ENCODE assay signal across 13 cellular contexts in genomic region chr17:16517477-16517876, GRCh38. TPM values are rescaled to one million over a fixed set of nuclear protein-coding genes. Genes with fewer than 3 reads are reported as not detected.
DNase-seq lines count a peak whose midpoint lies in the region; ATAC-seq, FAIRE-seq and TF ChIP-seq lines count a peak whose summit lies in the region.
"Had no signal": no experiment of that assay in that cellular context is flagged by ENCODE, and none has a peak within 500 bp of the region (broad histone marks: within the 10 kb centered on the region; RNA-seq: fewer than 3 reads in every experiment).

No MANE protein-coding gene starts in this region.

- H3K4me3 ChIP-seq in Caco-2 (ENCODE audit: low read depth, low read length), result no peak overlapping the region

- POLR2A ChIA-PET in Caco-2 (lab: Charles Lee), result no interaction called here

- H3K27ac Mint-ChIP-seq in Caco-2 (ENCODE audit: unreplicated experiment) (peak overlapping the region; percentile 27), glutamatergic neuron (ENCODE audit: unreplicated experiment) (peak overlapping the region; percentile 76)
- H3K27ac Mint-ChIP-seq: CD4-positive, CD25-positive, alpha-beta regulatory T cell had no signal

- BruUV-seq in Caco-2 (replicated peaks; lab: Mats Ljungman, UMichigan), result no TSS peak

- intact Hi-C loops in Caco-2 (cut with micrococcal nuclease; ENCODE audit: unreplicated experiment), result no loop called here

- H3K36me3 ChIP-seq in Caco-2 (ENCODE audit: control insufficient read depth, insufficient read depth, low read length), result no peaks in the 10 kb centered on the region

- H3K9me3 Mint-ChIP-seq in Caco-2 (ENCODE audit: unreplicated experiment), result peaks cover 15% of the 10 kb centered on the region
- H3K9me3 Mint-ChIP-seq in glutamatergic neuron (ENCODE audit: unreplicated experiment), result peaks cover 9% of the 10 kb centered on the region
- H3K9me3 Mint-ChIP-seq: CD4-positive, CD25-positive, alpha-beta regulatory T cell had no signal

- no peaks in the 10 kb centered on the region for H3K27me3 ChIP-seq in Caco-2 (replicated peaks; ENCODE audit: control insufficient read depth, insufficient read depth, low read length)

- TF ChIP-seq CTCF in Caco-2 (IDR thresholded peaks at IDR 0.05; ENCODE audit: insufficient read depth in 1 of 2, low read depth in 1 of 2, low read length in 1 of 2, severe bottlenecking in 1 of 2, unreplicated experiment in 1 of 2) (no peak), glutamatergic neuron (IDR thresholded peaks at IDR 0.05; ENCODE audit: partially characterized antibody, unreplicated experiment) (no peak)

- in situ Hi-C loops in ACHN (cut with HindIII; ENCODE audit: low pct_ligation_motif_present, low pct_unique_long_range_greater_than_20kb, low sequenced_read_pairs), result loop anchor here (25.0 kb wide), 2 partner anchors 130 to 230 kb away; partner anchors contain the start of gene UBB

- no peaks in the 10 kb centered on the region for H3K27me3 Mint-ChIP-seq in Caco-2 (ENCODE audit: insufficient read depth, unreplicated experiment)
- H3K27me3 Mint-ChIP-seq in glutamatergic neuron (ENCODE audit: unreplicated experiment), result peaks cover 5% of the 10 kb centered on the region

- no peak for ATAC-seq in HG03520 (IDR thresholded peaks at IDR 0.05; ENCODE audit: unreplicated experiment)

- peaks cover 21% of the 10 kb centered on the region for H3K4me1 ChIP-seq in Caco-2

- DNase-seq in Caco-2 (no peak), HTR-8/SVneo (ENCODE audit: insufficient read length, low spot score) (no peak), glutamatergic neuron (no peak), ACHN (no peak)
- no peak for DNase-seq in stimulated activated CD4-positive, alpha-beta T cell treated with anti-CD3 and anti-CD28 coated beads, Interleukin-4, amount 100 ng/mL, for 24 hours
- DNase-seq: Calu3; CD4-positive, CD25-positive, alpha-beta regulatory T cell; DMS 273 treated with DMSO at 0.1 percent for 48 hours had no signal

- peak overlapping the region; percentile 18 for H3K27ac ChIP-seq in temporal lobe (ENCODE audit: low read depth, low read length)

- no peak overlapping the region for H3K4me3 Mint-ChIP-seq in Caco-2 (ENCODE audit: unreplicated experiment)
- H3K4me3 Mint-ChIP-seq in glutamatergic neuron (ENCODE audit: unreplicated experiment), result no peak overlapping the region
- H3K4me3 Mint-ChIP-seq: CD4-positive, CD25-positive, alpha-beta regulatory T cell had no signal

- H3K4me1 Mint-ChIP-seq in Caco-2 (ENCODE audit: low read depth, unreplicated experiment) (peaks cover 19% of the 10 kb centered on the region), glutamatergic neuron (ENCODE audit: low read depth, unreplicated experiment) (peaks cover 12% of the 10 kb centered on the region)

- no peaks in the 10 kb centered on the region for H3K9me3 ChIP-seq in Caco-2
- H3K9me3 ChIP-seq: A549 had no signal

- CTCF ChIA-PET in Caco-2 (lab: Charles Lee), result interaction anchor here (1.3 kb wide), 1 partner anchor 64 kb away, joined by 3 read pairs; no protein-coding TSS in a partner anchor

- no peaks in the 10 kb centered on the region for H3K36me3 Mint-ChIP-seq in Caco-2 (ENCODE audit: insufficient read depth, unreplicated experiment)
- H3K36me3 Mint-ChIP-seq in glutamatergic neuron (ENCODE audit: unreplicated experiment), result no peaks in the 10 kb centered on the region
- H3K36me3 Mint-ChIP-seq: CD4-positive, CD25-positive, alpha-beta regulatory T cell had no signal

- FAIRE-seq in HTR-8/SVneo (lab: Jason Lieb, UNC), result peak; percentile 40
- FAIRE-seq: H1 had no signal

RNA-seq across cellular contexts. Expression of gene LRRC75A, which starts 25.5 kb away (rescaled TPM):
- total RNA-seq in Caco-2 (2022), result 4.0 and 4.5 TPM in 2 replicates
- 7.3 TPM for total RNA-seq in glutamatergic neuron (ENCODE audit: unreplicated experiment)
- 4.7 TPM for total RNA-seq in temporal lobe

RNA-seq across cellular contexts. Expression of gene ZNF287, which starts 51.5 kb away (rescaled TPM):
- total RNA-seq in Caco-2 (2022) (7.1 and 7.9 TPM in 2 replicates), glutamatergic neuron (ENCODE audit: unreplicated experiment) (17.4 TPM), temporal lobe (19.4 TPM)
- total RNA-seq: Calu3, HT-29 had no signal
